ENCODE assay signal across 8 cellular contexts in genomic region chr7:150631866-150632864, GRCh38. TPM values are rescaled to one million over a fixed set of nuclear protein-coding genes. Genes with fewer than 3 reads are reported as not detected.
DNase-seq lines count a peak whose midpoint lies in the region; FAIRE-seq and TF ChIP-seq lines count a peak whose summit lies in the region.

TSS of gene GIMAP6 (minus strand) at chr7:150632385. CDS start at chr7:150630142, 2,243 bp downstream.

- peak within 1 kb of the TSS; percentile 82 to 86 for H3K27ac ChIP-seq in kidney (ENCODE audit: low read depth in 2 of 2, low read length in 2 of 2)

- no peaks in the 10 kb centered on the region for H3K9me3 ChIP-seq in kidney (ENCODE audit: control insufficient read depth in 1 of 2, low read length in 2 of 2)

- TF ChIP-seq CTCF in kidney (IDR thresholded peaks at IDR 0.05; ENCODE audit: borderline replicate concordance, extremely low read depth, insufficient read depth): no peak

- DNase-seq in activated T-cell treated with anti-CD3 and anti-CD28 coated beads for 1 hour (ENCODE audit: low read depth): peak; percentile 22
- no peak for DNase-seq in activated T-cell treated with anti-CD3 and anti-CD28 coated beads for 4 hours
- DNase-seq in HTR-8/SVneo (ENCODE audit: insufficient read length, low spot score): no peak
- peak; percentile 51 for DNase-seq in activated T-cell treated with anti-CD3 and anti-CD28 coated beads, Interleukin-2, amount 50 U/mL, for 1 hour
- DNase-seq in kidney: no peak
- DNase-seq in stimulated activated naive CD4-positive, alpha-beta T cell treated with Interleukin-2 at 50 U/mL for 16 hours (lab: John Stamatoyannopoulos, UW): peak; percentile 23
- DNase-seq in NCI-H2081 treated with DMSO at 0.1 percent for 48 hours (lab: John Stamatoyannopoulos, UW): no peak
- no peak for DNase-seq in NCI-H446 (lab: John Stamatoyannopoulos, UW)

- peaks cover 0 to 2% of the 10 kb centered on the region in 2 donors for H3K36me3 ChIP-seq in kidney (ENCODE audit: control insufficient read depth in 1 of 2, insufficient read depth in 2 of 2, low read length in 2 of 2)

- FAIRE-seq in HTR-8/SVneo (lab: Jason Lieb, UNC): peak; percentile 71
- no peak for FAIRE-seq in kidney (lab: Jason Lieb, UNC)

- peak within 1 kb of the TSS; percentile 39 to 53 for H3K9ac ChIP-seq in kidney (ENCODE audit: low read length in 2 of 2)

- intact Hi-C loops in kidney (cut with DNase I): no loop called here

- peak within 1 kb of the TSS; percentile 18 to 49 for H3K4me3 ChIP-seq in kidney (ENCODE audit: low read length in 2 of 2)

- H3K4me1 ChIP-seq in kidney (ENCODE audit: control insufficient read depth in 1 of 2, insufficient read depth in 1 of 2, low read depth in 1 of 2, low read length in 2 of 2): peaks cover 0 to 7% of the 10 kb centered on the region in 2 donors

RNA-seq across cellular contexts. Expression of gene GIMAP6, which starts in this region (rescaled TPM):
- total RNA-seq in kidney: 48.7 TPM
- polyA plus RNA-seq in kidney (ENCODE audit: insufficient read depth, low read depth, low replicate concordance): 14.3 TPM

Comparison
In these comparisons a context has a peak if more than half of its experiments do, and no peak if none do; other contexts are left out.
1. DNase-seq: peak in activated T-cell treated with anti-CD3 and anti-CD28 coated beads for 1 hour (single experiment), activated T-cell treated with anti-CD3 and anti-CD28 coated beads, Interleukin-2, amount 50 U/mL, for 1 hour (single experiment) and stimulated activated naive CD4-positive, alpha-beta T cell treated with Interleukin-2 at 50 U/mL for 16 hours (single experiment); none in activated T-cell treated with anti-CD3 and anti-CD28 coated beads for 4 hours (single experiment), HTR-8/SVneo (single experiment), kidney (single experiment), NCI-H2081 treated with DMSO at 0.1 percent for 48 hours (single experiment) and NCI-H446 (0 of 2).